ENCODE assay signal across 8 cellular contexts in genomic region chr2:105873721-105874120, GRCh38.
A peak's percentile ranks its signal among the peaks of the same experiment; 100 is the strongest.
DNase-seq lines count a peak whose midpoint lies in the region; ATAC-seq, FAIRE-seq and TF ChIP-seq lines count a peak whose summit lies in the region.

No MANE protein-coding gene starts in this region.

- H3K27me3 ChIP-seq in heart left ventricle (no peaks in the 10 kb centered on the region), H1 (replicated peaks in 1 of 4; ENCODE audit: control insufficient read depth in 3 of 4, extremely low read depth in 1 of 4, insufficient read depth in 3 of 4, low read length in 3 of 4) (no peaks in the 10 kb centered on the region)

- TF ChIP-seq CTCF in heart left ventricle (IDR thresholded peaks at IDR 0.05) (no peak), H1 (IDR thresholded peaks at IDR 0.05; ENCODE audit: control extremely low read depth in 1 of 3, insufficient read depth in 1 of 3, low read depth in 1 of 3, low read length in 3 of 3) (no peak)

- no peak overlapping the region for H4K91ac ChIP-seq in H1 (replicated peaks; ENCODE audit: insufficient read length, low read length)

- H3K4me3 ChIP-seq in heart left ventricle (no peak overlapping the region), H1 (ENCODE audit: extremely low read depth in 1 of 4, insufficient read depth in 2 of 4, low read depth in 3 of 4, low read length in 4 of 4) (no peak overlapping the region)

- H2BK20ac ChIP-seq in H1 (ENCODE audit: low read length), result no peak overlapping the region

- no peak for FAIRE-seq in H1 (lab: Jason Lieb, UNC)

- ATAC-seq in heart left ventricle (peak in 3 of 4 donors; percentile 11 to 55 (median 50)), Right ventricle myocardium superior (ENCODE audit: poor library complexity) (no peak), HG03025 (IDR thresholded peaks at IDR 0.05; ENCODE audit: low FRiP score, unreplicated experiment) (peak; percentile 70)

- H2AK5ac ChIP-seq in H1 (ENCODE audit: low read depth, low read length), result no peak overlapping the region

- 71 to 91% (median 83%) methylated on average over 8 of the region's 8 CpGs for WGBS in heart left ventricle, 4 donors
- 82% methylated on average over 8 of the region's 8 CpGs; no CpG with 5 or more reads in 1 of the 2 experiments for WGBS in H1 (ENCODE audit: extremely low coverage in 1 of 2, insufficient coverage in 1 of 2, insufficient read length in 1 of 2, insufficient replicate concordance in 2 of 2, low coverage in 1 of 2, low lambda C conversion rate in 2 of 2, missing lambda C conversion rate in 1 of 2), 2 experiments

- no peak overlapping the region for H3K23ac ChIP-seq in H1 (ENCODE audit: insufficient read length)

- no peak overlapping the region for H2BK120ac ChIP-seq in H1 (replicated peaks; ENCODE audit: low read depth, low read length)

- H4K20me1 ChIP-seq in H1 (replicated peaks in 1 of 2; ENCODE audit: control insufficient read depth in 1 of 2, insufficient read depth in 2 of 2, low read length in 2 of 2), result peaks cover 0 to 4% of the 10 kb centered on the region in 2 experiments

- CTCF ChIA-PET in H1 (lab: Charles Lee; ENCODE audit: partially characterized antibody), result no interaction called here

- H3K9me3 ChIP-seq in heart left ventricle (no peaks in the 10 kb centered on the region), H1 (ENCODE audit: insufficient read depth in 2 of 2, low read depth in 1 of 2, low read length in 1 of 2) (no peaks in the 10 kb centered on the region)

- DNase-seq in heart left ventricle (peak in 1 of 5 donors; percentile 47), Right ventricle myocardium superior (no peak), T1000 (lab: John Stamatoyannopoulos, UW) (peak; percentile 64), H1 (ENCODE audit: low read depth in 1 of 2, low spot score in 2 of 2) (no peak), globus pallidus (ENCODE audit: low spot score) (no peak), DMS114 treated with DMSO at 0.1 percent for 48 hours (lab: John Stamatoyannopoulos, UW; ENCODE audit: unreplicated experiment) (no peak)
- peak; percentile 52 to 61 for DNase-seq in stimulated activated CD4-positive, alpha-beta T cell treated with anti-CD3 and anti-CD28 coated beads, Interleukin-15, amount 100 ng/mL, for 48 hours (ENCODE audit: low read depth in 2 of 2)

- no peak overlapping the region for H3K18ac ChIP-seq in H1 (ENCODE audit: extremely low read depth, low read length)

- no peak overlapping the region for H3K27ac ChIP-seq in heart left ventricle
- H3K27ac ChIP-seq in H1 (ENCODE audit: low read depth, low read length), result no peak overlapping the region

- no peak overlapping the region for H3K9ac ChIP-seq in H1 (replicated peaks in 1 of 4; ENCODE audit: extremely low read depth in 1 of 4, low read depth in 3 of 4, low read length in 3 of 4)

- no peak overlapping the region for H3K4ac ChIP-seq in H1 (replicated peaks; ENCODE audit: insufficient read length, low read depth, low read length)

- peaks cover 0 to 17% (median 0%) of the 10 kb centered on the region in 9 donors for H3K36me3 ChIP-seq in heart left ventricle
- no peaks in the 10 kb centered on the region; a peak in 1 of 8 replicates for H3K36me3 ChIP-seq in H1 (ENCODE audit: control insufficient read depth in 2 of 4, insufficient read depth in 4 of 4, low read length in 3 of 4)

- TF ChIP-seq RAD21 in H1 (IDR thresholded peaks at IDR 0.05 in 1 of 2, conservative IDR thresholded peaks at IDR 0.05 in 1 of 2; ENCODE audit: low read depth in 2 of 2, low read length in 2 of 2), result no peak

- peaks cover 12% of the 10 kb centered on the region; the same call in 1 of the 2 replicates for H3K79me1 ChIP-seq in H1 (ENCODE audit: low read depth, low read length)

- no peak overlapping the region for H2BK15ac ChIP-seq in H1 (ENCODE audit: low read length)

- no peak overlapping the region for H2BK5ac ChIP-seq in H1 (ENCODE audit: low read depth, low read length)

- H2AFZ ChIP-seq in H1 (ENCODE audit: low read length), result no peak overlapping the region

- H3K4me2 ChIP-seq in H1 (ENCODE audit: insufficient read depth in 1 of 2, low read depth in 2 of 2, low read length in 2 of 2), result no peak overlapping the region; a peak in 1 of 4 replicates

- intact Hi-C loops in heart left ventricle (cut with DNase I) (loop anchor here in 1 of 10 donors (10.0 kb wide), 1 partner anchor 129 kb away; the partner anchor contains the start of gene NCK2), Right ventricle myocardium superior (cut with DNase I) (no loop called here)

- H3K14ac ChIP-seq in H1 (ENCODE audit: insufficient read length), result no peak overlapping the region

- TF ChIP-seq POLR2A in heart left ventricle (IDR thresholded peaks at IDR 0.05) (no peak), H1 (IDR thresholded peaks at IDR 0.05; ENCODE audit: control extremely low read depth in 1 of 2, low read depth in 2 of 2, low read length in 2 of 2) (no peak)

- no peak overlapping the region for H3K56ac ChIP-seq in H1 (replicated peaks; ENCODE audit: insufficient read length, low read depth, low read length)

- no peaks in the 10 kb centered on the region for H3K23me2 ChIP-seq in H1 (ENCODE audit: low read depth, low read length)

- peaks cover 0 to 26% of the 10 kb centered on the region in 2 experiments; a peak in 1 of 4 replicates for H3K79me2 ChIP-seq in H1 (ENCODE audit: control insufficient read depth in 1 of 2, insufficient read depth in 2 of 2, low read length in 2 of 2)

- TF ChIP-seq EP300 in H1 (IDR thresholded peaks at IDR 0.05; ENCODE audit: borderline replicate concordance in 1 of 2, low read depth in 2 of 2, low read length in 2 of 2), result no peak

- POLR2A ChIA-PET in H1 (lab: Charles Lee; ENCODE audit: partially characterized antibody), result no interaction called here

- peaks cover 0 to 56% (median 18%) of the 10 kb centered on the region in 12 donors for H3K4me1 ChIP-seq in heart left ventricle
- H3K4me1 ChIP-seq in H1 (replicated peaks in 1 of 4; ENCODE audit: control insufficient read depth in 3 of 4, insufficient read depth in 4 of 4, low read length in 3 of 4), result peaks cover 0 to 8% (median 0%) of the 10 kb centered on the region in 4 experiments; a peak in 2 of 7 replicates

- H2BK12ac ChIP-seq in H1 (ENCODE audit: low read depth, low read length), result no peak overlapping the region

- no peak overlapping the region for H4K5ac ChIP-seq in H1 (ENCODE audit: insufficient read length, low read depth, low read length)

- H4K8ac ChIP-seq in H1 (ENCODE audit: extremely low read depth, insufficient read depth, low read length), result no peak overlapping the region

TF ChIP-seq in H1, 55 proteins besides CTCF, POLR2A, EP300 and RAD21:
- peak; percentile 79; the same call in 1 of the 2 replicates for TF ChIP-seq JUND (IDR thresholded peaks at IDR 0.05; ENCODE audit: low read length)
- TF ChIP-seq, protein P1, sequence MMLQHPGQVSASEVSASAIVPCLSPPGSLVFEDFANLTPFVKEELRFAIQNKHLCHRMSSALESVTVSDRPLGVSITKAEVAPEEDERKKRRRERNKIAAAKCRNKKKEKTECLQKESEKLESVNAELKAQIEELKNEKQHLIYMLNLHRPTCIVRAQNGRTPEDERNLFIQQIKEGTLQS (IDR thresholded peaks at IDR 0.05; ENCODE audit: insufficient read depth, low read depth, low read length), result no peak

Comparison
In these comparisons a context has a peak if more than half of its experiments do, and no peak if none do; other contexts are left out.
1. DNase-seq: peak in T1000 (single experiment) and stimulated activated CD4-positive, alpha-beta T cell treated with anti-CD3 and anti-CD28 coated beads, Interleukin-15, amount 100 ng/mL, for 48 hours (2 of 2); none in Right ventricle myocardium superior (single experiment), H1 (0 of 2), globus pallidus (single experiment) and DMS114 treated with DMSO at 0.1 percent for 48 hours (single experiment).